In the genomic region with DNA sequence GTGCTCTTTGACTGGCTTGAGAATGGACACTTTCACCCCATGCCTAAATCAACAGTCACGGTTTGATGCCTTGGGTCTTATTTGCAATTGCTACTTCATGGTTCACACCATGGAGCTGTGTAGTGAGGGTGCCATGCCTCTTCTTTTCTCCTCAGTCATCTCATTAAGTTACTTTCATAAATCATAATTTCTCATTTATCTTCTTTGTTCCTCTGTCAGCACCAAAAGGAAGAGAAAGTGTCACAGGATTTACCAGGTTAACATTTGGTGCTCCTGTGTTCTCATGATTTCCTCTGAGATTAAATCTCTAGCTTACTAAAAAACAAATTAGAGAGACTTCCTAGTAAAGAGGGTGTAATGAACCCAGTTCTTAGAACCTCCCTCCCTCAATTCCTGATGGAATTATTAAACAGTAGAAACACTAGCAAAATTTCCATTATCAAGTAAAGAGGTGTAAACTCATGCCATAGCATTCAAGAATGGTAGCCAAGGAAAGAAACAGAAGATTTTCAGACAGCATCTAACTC, we compare ENCODE assay signal across 27 cellular contexts.
"Had no signal": no experiment of that assay in that cellular context is flagged by ENCODE, and none has a peak within 500 bp of the region (broad histone marks: within the 10 kb centered on the region; RNA-seq: fewer than 3 reads in every experiment).

No MANE protein-coding gene starts in this region.

- H3K4me3 Mint-ChIP-seq: mesothelial cell of epicardium; naive B cell; natural killer cell; nephron progenitor cell; neural progenitor cell; stimulated activated effector memory CD8-positive, alpha-beta T cell treated with anti-CD3 and anti-CD28 coated beads, Interleukin-12 subunit alpha, Interleukin-12 subunit beta, amount 100 ng/mL, for 72 hours; stimulated activated naive CD8-positive, alpha-beta T cell treated with anti-CD3 and anti-CD28 coated beads, Interleukin-15, Interleukin-2, amounts not matched to agents 100 ng/mL and 50 ng/mL, for 24 hours had no signal

- ATAC-seq: left lobe of liver; natural killer cell; psoas muscle; sciatic nerve; stimulated activated effector memory CD8-positive, alpha-beta T cell treated with anti-CD3 and anti-CD28 coated beads, Interleukin-12 subunit alpha, Interleukin-12 subunit beta, amount 100 ng/mL, for 72 hours had no signal

- H3K36me3 Mint-ChIP-seq: mesothelial cell of epicardium; naive B cell; natural killer cell; neural progenitor cell; stimulated activated effector memory CD8-positive, alpha-beta T cell treated with anti-CD3 and anti-CD28 coated beads, Interleukin-12 subunit alpha, Interleukin-12 subunit beta, amount 100 ng/mL, for 72 hours had no signal

- H3K4me1 Mint-ChIP-seq: mesothelial cell of epicardium; naive B cell; natural killer cell; stimulated activated effector memory CD8-positive, alpha-beta T cell treated with anti-CD3 and anti-CD28 coated beads, Interleukin-12 subunit alpha, Interleukin-12 subunit beta, amount 100 ng/mL, for 72 hours had no signal

- H3K27ac Mint-ChIP-seq: mesothelial cell of epicardium; naive B cell; natural killer cell; nephron progenitor cell; neural progenitor cell; stimulated activated effector memory CD8-positive, alpha-beta T cell treated with anti-CD3 and anti-CD28 coated beads, Interleukin-12 subunit alpha, Interleukin-12 subunit beta, amount 100 ng/mL, for 72 hours; stimulated activated naive CD8-positive, alpha-beta T cell treated with anti-CD3 and anti-CD28 coated beads, Interleukin-15, Interleukin-2, amounts not matched to agents 100 ng/mL and 50 ng/mL, for 24 hours had no signal

- H3K9me3 ChIP-seq: neutrophil, psoas muscle, suprapubic skin, thoracic aorta, tibial artery, uterus had no signal

- H3K27me3 ChIP-seq: uterus had no signal

- H3K4me3 ChIP-seq: lung, neural progenitor cell, psoas muscle, skin epidermis, suprapubic skin, thoracic aorta, tibial artery, uterus had no signal

- H3K27ac ChIP-seq: neural progenitor cell, neutrophil, psoas muscle, skin epidermis, suprapubic skin, thoracic aorta, tibial artery, uterus had no signal

- H3K4me1 ChIP-seq: neural progenitor cell, parathyroid adenoma, psoas muscle, suprapubic skin, tibial artery, uterus had no signal

- H3K36me3 ChIP-seq: neural progenitor cell, neutrophil, suprapubic skin, thoracic aorta, tibial artery, uterus had no signal

- DNase-seq: islet precursor cell; mesendoderm; naive B cell; natural killer cell; nephron progenitor cell; occipital lobe; psoas muscle; stimulated activated CD4-positive, alpha-beta T cell treated with anti-CD3 and anti-CD28 coated beads, Interleukin-12 subunit alpha, Interleukin-12 subunit beta, amount 100 ng/mL, for 4 hours; stimulated activated CD4-positive, alpha-beta T cell treated with anti-CD3 and anti-CD28 coated beads, Interleukin-15, amount 100 ng/mL, for 24 hours; stimulated activated CD4-positive, alpha-beta T cell treated with anti-CD3 and anti-CD28 coated beads, Interleukin-2, amount 100 ng/mL, for 24 hours; stimulated activated CD4-positive, alpha-beta T cell treated with anti-CD3 and anti-CD28 coated beads, Interleukin-4, amount 100 ng/mL, for 1 hour; stimulated activated naive CD4-positive, alpha-beta T cell; tibial artery; trophoblast cell; uterus had no signal
